In genomic region chr1:210496063-210496462, GRCh38 we compare ENCODE assay signal across 15 cellular contexts.
DNase-seq lines count a peak whose midpoint lies in the region; ATAC-seq lines count a peak whose summit lies in the region.
"Had no signal": no experiment of that assay in that cellular context is flagged by ENCODE, and none has a peak within 500 bp of the region (broad histone marks: within the 10 kb centered on the region; RNA-seq: fewer than 3 reads in every experiment).

No MANE protein-coding gene starts in this region.

- peak; percentile 57 for DNase-seq in AG08395 (ENCODE audit: low spot score)
- peak; percentile 66 for DNase-seq in LHCN-M2 (ENCODE audit: low read depth)
- peak; percentile 14 for DNase-seq in fibroblast of gingiva (ENCODE audit: low read depth)
- peak; percentile 13 for DNase-seq in midbrain (lab: John Stamatoyannopoulos, UW)
- DNase-seq in NCI-H774 (lab: John Stamatoyannopoulos, UW), result no peak
- no peak for DNase-seq in HCEC 1CT
- DNase-seq in activated CD4-positive, alpha-beta T cell treated with anti-CD3 and anti-CD28 coated beads, Interleukin-2, amount 50 U/mL, for 1 hour, result no peak
- DNase-seq: activated CD8-positive, alpha-beta T cell treated with anti-CD3 and anti-CD28 coated beads, Interleukin-2, amount 10 ng/mL, durations not matched to agents 7 days and 5 days; endodermal cell; Kasumi-1; NCI-H2029 treated with DMSO at 0.1 percent for 48 hours; NCI-H82; tibial artery had no signal

- ATAC-seq in HG03097 (IDR thresholded peaks at IDR 0.05; ENCODE audit: low FRiP score, unreplicated experiment), result no peak
- ATAC-seq: activated CD8-positive, alpha-beta T cell treated with anti-CD3 and anti-CD28 coated beads, Interleukin-2, amount 10 ng/mL, durations not matched to agents 7 days and 5 days; GM23338 had no signal

Comparison
In these comparisons a context has a peak if more than half of its experiments do, and no peak if none do; other contexts are left out.
1. DNase-seq: peak in AG08395 (single experiment), LHCN-M2 (single experiment), fibroblast of gingiva (single experiment) and midbrain (single experiment); none in NCI-H774 (single experiment), HCEC 1CT (single experiment) and activated CD4-positive, alpha-beta T cell treated with anti-CD3 and anti-CD28 coated beads, Interleukin-2, amount 50 U/mL, for 1 hour (single experiment).